In the genomic region with DNA sequence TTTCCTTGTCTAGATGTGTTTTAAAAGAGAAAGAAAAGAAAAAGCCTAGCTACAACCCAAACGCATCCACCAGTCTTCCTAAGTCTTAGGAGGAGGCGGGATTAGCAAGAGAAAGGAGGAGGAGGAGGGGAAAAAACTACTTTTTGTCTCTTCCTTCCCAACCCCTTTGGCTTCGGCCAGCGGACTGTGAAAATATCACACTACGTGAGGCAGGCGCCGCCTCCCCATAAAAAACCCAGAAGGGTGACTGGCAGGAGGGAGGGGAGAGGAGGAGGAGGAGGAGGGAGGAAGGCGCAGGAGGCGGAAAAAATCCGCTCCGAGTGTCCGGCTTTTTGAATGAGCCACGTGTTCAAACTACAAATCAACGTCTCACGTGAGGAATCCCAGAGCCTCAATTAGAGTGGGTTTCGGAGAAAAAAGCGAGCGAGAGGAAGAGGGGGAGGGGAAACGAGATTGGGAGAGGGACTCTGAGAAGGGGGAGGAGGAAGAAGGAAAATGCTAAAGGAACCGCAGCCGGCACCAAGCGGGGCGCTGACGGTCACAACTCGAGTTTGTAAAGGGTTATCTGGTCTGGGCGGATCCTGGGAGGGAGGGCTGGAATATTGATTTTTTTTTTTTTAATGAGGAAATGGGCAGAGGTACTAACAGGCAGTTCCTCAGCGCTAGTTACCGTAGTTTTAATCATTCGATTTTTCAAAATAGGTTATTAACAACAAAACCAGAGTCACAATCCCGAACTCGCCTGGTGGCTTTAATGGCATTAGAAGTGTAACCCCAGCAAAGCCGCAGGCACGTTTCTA, we compare ENCODE assay signal across 1 cellular context.
TF ChIP-seq lines count a peak whose summit lies in the region.

IGF2BP3 (minus strand) TSS at position 202 of the 800 bp plus-strand sequence. CDS start 381 bp downstream, outside the sequence.

TF ChIP-seq in K562, 482 proteins besides CTCF, POLR2A, EP300 and RAD21 (continued from another document and continues in another):
- no peak for TF ChIP-seq NFE2 (IDR thresholded peaks at IDR 0.05; ENCODE audit: low read depth)
- TF ChIP-seq SNIP1 (IDR thresholded peaks at IDR 0.05; ENCODE audit: low read depth), result 0 out of 2 replicates have a peak, but pooled peaks have one; percentile 24
- TF ChIP-seq HDAC8 (tag; IDR thresholded peaks at IDR 0.05), result no peak
- TF ChIP-seq KHSRP (IDR thresholded peaks at IDR 0.05), result no peak
- no peak for TF ChIP-seq ZNF780A (CRISPR knock-in tag; IDR thresholded peaks at IDR 0.05)
- TF ChIP-seq, protein P1, sequence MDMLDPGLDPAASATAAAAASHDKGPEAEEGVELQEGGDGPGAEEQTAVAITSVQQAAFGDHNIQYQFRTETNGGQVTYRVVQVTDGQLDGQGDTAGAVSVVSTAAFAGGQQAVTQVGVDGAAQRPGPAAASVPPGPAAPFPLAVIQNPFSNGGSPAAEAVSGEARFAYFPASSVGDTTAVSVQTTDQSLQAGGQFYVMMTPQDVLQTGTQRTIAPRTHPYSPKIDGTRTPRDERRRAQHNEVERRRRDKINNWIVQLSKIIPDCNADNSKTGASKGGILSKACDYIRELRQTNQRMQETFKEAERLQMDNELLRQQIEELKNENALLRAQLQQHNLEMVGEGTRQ (CRISPR knock-in tag; IDR thresholded peaks at IDR 0.05), result peak; percentile 84
- TF ChIP-seq, protein P2, sequence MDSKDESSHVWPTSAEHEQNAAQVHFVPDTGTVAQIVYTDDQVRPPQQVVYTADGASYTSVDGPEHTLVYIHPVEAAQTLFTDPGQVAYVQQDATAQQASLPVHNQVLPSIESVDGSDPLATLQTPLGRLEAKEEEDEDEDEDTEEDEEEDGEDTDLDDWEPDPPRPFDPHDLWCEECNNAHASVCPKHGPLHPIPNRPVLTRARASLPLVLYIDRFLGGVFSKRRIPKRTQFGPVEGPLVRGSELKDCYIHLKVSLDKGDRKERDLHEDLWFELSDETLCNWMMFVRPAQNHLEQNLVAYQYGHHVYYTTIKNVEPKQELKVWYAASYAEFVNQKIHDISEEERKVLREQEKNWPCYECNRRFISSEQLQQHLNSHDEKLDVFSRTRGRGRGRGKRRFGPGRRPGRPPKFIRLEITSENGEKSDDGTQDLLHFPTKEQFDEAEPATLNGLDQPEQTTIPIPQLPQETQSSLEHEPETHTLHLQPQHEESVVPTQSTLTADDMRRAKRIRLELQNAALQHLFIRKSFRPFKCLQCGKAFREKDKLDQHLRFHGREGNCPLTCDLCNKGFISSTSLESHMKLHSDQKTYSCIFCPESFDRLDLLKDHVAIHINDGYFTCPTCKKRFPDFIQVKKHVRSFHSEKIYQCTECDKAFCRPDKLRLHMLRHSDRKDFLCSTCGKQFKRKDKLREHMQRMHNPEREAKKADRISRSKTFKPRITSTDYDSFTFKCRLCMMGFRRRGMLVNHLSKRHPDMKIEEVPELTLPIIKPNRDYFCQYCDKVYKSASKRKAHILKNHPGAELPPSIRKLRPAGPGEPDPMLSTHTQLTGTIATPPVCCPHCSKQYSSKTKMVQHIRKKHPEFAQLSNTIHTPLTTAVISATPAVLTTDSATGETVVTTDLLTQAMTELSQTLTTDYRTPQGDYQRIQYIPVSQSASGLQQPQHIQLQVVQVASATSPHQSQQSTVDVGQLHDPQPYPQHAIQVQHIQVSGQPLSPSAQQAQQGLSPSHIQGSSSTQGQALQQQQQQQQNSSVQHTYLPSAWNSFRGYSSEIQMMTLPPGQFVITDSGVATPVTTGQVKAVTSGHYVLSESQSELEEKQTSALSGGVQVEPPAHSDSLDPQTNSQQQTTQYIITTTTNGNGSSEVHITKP (IDR thresholded peaks at IDR 0.05; ENCODE audit: partially characterized antibody), result peak; percentile 62
- TF ChIP-seq, protein P3, sequence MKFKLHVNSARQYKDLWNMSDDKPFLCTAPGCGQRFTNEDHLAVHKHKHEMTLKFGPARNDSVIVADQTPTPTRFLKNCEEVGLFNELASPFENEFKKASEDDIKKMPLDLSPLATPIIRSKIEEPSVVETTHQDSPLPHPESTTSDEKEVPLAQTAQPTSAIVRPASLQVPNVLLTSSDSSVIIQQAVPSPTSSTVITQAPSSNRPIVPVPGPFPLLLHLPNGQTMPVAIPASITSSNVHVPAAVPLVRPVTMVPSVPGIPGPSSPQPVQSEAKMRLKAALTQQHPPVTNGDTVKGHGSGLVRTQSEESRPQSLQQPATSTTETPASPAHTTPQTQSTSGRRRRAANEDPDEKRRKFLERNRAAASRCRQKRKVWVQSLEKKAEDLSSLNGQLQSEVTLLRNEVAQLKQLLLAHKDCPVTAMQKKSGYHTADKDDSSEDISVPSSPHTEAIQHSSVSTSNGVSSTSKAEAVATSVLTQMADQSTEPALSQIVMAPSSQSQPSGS (CRISPR knock-in tag; IDR thresholded peaks at IDR 0.05), result no peak
- TF ChIP-seq, protein P4, sequence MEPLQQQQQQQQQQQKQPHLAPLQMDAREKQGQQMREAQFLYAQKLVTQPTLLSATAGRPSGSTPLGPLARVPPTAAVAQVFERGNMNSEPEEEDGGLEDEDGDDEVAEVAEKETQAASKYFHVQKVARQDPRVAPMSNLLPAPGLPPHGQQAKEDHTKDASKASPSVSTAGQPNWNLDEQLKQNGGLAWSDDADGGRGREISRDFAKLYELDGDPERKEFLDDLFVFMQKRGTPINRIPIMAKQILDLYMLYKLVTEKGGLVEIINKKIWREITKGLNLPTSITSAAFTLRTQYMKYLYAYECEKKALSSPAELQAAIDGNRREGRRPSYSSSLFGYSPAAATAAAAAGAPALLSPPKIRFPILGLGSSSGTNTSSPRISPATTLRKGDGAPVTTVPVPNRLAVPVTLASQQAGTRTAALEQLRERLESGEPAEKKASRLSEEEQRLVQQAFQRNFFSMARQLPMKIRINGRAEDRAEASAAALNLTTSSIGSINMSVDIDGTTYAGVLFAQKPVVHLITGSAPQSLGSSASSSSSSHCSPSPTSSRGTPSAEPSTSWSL (CRISPR knock-in tag; IDR thresholded peaks at IDR 0.05; ENCODE audit: borderline replicate concordance), result no peak
- 0 out of 2 replicates have a peak, but pooled peaks have one; percentile 0 for TF ChIP-seq MAFF (IDR thresholded peaks at IDR 0.05; ENCODE audit: low read length)
- TF ChIP-seq MED1 (CRISPR knock-in tag; IDR thresholded peaks at IDR 0.05; ENCODE audit: borderline replicate concordance), result no peak
- TF ChIP-seq ZNF121 (CRISPR knock-in tag; conservative IDR thresholded peaks at IDR 0.05), result no peak
- TF ChIP-seq ZNF639 (CRISPR knock-in tag; conservative IDR thresholded peaks at IDR 0.05 in 1 of 2, IDR thresholded peaks at IDR 0.05 in 1 of 2), result peak in 1 of 2 experiments; percentile 24; a peak in 1 of 4 replicates
- no peak for TF ChIP-seq U2AF1 (optimal IDR thresholded peaks at IDR 0.05; ENCODE audit: low read depth, low read length)
- no peak for TF ChIP-seq ZZZ3 (IDR thresholded peaks at IDR 0.05)
- TF ChIP-seq BACH1 (tag; IDR thresholded peaks at IDR 0.05), result no peak; the same call in 1 of the 2 replicates
- TF ChIP-seq RFX5 (IDR thresholded peaks at IDR 0.05; ENCODE audit: low read depth, low read length), result no peak
- no peak for TF ChIP-seq GABPB1 (CRISPR knock-in tag; IDR thresholded peaks at IDR 0.05)
- TF ChIP-seq ZNF584 (CRISPR knock-in tag; IDR thresholded peaks at IDR 0.05; ENCODE audit: low read depth), result 0 out of 2 replicates have a peak, but pooled peaks have one; percentile 49
- TF ChIP-seq ZBTB26 (CRISPR knock-in tag; IDR thresholded peaks at IDR 0.05), result no peak
- no peak for TF ChIP-seq GTF2F1 (IDR thresholded peaks at IDR 0.05; ENCODE audit: low read depth, low read length)
- TF ChIP-seq, protein P5, sequence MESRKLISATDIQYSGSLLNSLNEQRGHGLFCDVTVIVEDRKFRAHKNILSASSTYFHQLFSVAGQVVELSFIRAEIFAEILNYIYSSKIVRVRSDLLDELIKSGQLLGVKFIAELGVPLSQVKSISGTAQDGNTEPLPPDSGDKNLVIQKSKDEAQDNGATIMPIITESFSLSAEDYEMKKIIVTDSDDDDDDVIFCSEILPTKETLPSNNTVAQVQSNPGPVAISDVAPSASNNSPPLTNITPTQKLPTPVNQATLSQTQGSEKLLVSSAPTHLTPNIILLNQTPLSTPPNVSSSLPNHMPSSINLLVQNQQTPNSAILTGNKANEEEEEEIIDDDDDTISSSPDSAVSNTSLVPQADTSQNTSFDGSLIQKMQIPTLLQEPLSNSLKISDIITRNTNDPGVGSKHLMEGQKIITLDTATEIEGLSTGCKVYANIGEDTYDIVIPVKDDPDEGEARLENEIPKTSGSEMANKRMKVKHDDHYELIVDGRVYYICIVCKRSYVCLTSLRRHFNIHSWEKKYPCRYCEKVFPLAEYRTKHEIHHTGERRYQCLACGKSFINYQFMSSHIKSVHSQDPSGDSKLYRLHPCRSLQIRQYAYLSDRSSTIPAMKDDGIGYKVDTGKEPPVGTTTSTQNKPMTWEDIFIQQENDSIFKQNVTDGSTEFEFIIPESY (CRISPR knock-in tag; IDR thresholded peaks at IDR 0.05), result no peak
- TF ChIP-seq TBL1XR1 (IDR thresholded peaks at IDR 0.05; ENCODE audit: low read length in 2 of 2), result peak in 1 of 2 experiments; percentile 75; a peak in 1 of 4 replicates
- no peak for TF ChIP-seq BRF2 (IDR thresholded peaks at IDR 0.05; ENCODE audit: borderline replicate concordance, insufficient read depth, insufficient read length)
- TF ChIP-seq GTF2A2 (tag; IDR thresholded peaks at IDR 0.05), result no peak
- no peak for TF ChIP-seq ZNF253 (CRISPR knock-in tag; conservative IDR thresholded peaks at IDR 0.05)
- no peak for TF ChIP-seq PCBP1 (IDR thresholded peaks at IDR 0.05; ENCODE audit: low read depth, low read length, poor library complexity, severe bottlenecking)
- no peak for TF ChIP-seq ZNF512 (tag; IDR thresholded peaks at IDR 0.05)
- TF ChIP-seq, protein P6, sequence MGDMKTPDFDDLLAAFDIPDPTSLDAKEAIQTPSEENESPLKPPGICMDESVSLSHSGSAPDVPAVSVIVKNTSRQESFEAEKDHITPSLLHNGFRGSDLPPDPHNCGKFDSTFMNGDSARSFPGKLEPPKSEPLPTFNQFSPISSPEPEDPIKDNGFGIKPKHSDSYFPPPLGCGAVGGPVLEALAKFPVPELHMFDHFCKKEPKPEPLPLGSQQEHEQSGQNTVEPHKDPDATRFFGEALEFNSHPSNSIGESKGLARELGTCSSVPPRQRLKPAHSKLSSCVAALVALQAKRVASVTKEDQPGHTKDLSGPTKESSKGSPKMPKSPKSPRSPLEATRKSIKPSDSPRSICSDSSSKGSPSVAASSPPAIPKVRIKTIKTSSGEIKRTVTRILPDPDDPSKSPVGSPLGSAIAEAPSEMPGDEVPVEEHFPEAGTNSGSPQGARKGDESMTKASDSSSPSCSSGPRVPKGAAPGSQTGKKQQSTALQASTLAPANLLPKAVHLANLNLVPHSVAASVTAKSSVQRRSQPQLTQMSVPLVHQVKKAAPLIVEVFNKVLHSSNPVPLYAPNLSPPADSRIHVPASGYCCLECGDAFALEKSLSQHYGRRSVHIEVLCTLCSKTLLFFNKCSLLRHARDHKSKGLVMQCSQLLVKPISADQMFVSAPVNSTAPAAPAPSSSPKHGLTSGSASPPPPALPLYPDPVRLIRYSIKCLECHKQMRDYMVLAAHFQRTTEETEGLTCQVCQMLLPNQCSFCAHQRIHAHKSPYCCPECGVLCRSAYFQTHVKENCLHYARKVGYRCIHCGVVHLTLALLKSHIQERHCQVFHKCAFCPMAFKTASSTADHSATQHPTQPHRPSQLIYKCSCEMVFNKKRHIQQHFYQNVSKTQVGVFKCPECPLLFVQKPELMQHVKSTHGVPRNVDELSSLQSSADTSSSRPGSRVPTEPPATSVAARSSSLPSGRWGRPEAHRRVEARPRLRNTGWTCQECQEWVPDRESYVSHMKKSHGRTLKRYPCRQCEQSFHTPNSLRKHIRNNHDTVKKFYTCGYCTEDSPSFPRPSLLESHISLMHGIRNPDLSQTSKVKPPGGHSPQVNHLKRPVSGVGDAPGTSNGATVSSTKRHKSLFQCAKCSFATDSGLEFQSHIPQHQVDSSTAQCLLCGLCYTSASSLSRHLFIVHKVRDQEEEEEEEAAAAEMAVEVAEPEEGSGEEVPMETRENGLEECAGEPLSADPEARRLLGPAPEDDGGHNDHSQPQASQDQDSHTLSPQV (IDR thresholded peaks at IDR 0.05), result no peak
- TF ChIP-seq ZC3H8 (IDR thresholded peaks at IDR 0.05), result no peak
